Comparison of ENCODE assay signal across 8 cellular contexts in the genomic region with DNA sequence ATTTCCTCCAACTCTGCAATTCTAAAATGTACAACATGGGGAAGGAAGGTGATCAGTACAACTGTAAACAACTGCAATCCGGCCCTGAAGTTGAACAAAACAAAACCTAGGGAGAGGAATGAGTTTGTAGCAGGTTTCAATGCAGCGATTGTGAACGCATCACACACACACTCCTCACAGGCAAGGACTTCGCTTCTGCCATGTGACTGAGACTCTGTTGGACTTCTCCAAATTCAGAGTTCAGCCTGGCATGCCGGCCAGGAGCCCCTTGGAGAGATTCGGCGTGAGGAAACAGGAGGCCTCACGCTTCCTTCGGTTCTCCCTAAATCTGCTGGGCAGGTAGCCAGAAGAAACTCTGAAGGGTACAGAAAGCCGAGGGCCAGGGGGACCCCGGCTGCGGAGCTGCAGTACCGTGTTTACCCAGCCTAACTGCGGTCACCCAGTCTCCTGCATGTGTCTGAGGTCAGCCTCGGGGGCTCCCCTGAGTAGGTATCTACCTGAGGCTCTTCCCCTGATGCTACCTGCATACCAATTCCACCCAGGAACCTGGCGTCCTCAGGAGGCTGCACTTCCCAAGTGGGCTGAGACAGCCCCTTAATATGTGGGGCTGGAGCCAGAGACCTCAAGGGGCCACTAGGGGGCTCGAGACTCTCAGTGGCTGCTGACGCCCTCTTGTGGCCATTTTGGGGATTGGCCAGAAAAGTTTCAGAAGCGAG. TPM values are rescaled to one million over a fixed set of nuclear protein-coding genes. Genes with fewer than 3 reads are reported as not detected.
A peak's percentile ranks its signal among the peaks of the same experiment; 100 is the strongest.
DNase-seq lines count a peak whose midpoint lies in the region; ATAC-seq and TF ChIP-seq lines count a peak whose summit lies in the region.

No MANE protein-coding gene starts in this region.

- intact Hi-C loops in lower leg skin (cut with DNase I; ENCODE audit: low total_unique reads): no loop called here

- H3K27ac ChIP-seq in coronary artery: peak overlapping the region; percentile 17 to 86

- peak; percentile 97 for TF ChIP-seq CTCF in coronary artery (IDR thresholded peaks at IDR 0.05)
- peak in 1 of 3 donors; percentile 99 for TF ChIP-seq CTCF in lower leg skin (IDR thresholded peaks at IDR 0.05)

- no peak for TF ChIP-seq POLR2A in lower leg skin (IDR thresholded peaks at IDR 0.05)

- WGBS in lower leg skin, 2 donors: 41 to 42% methylated on average over 18 to 19 of the region's 19 CpGs

- H3K4me3 ChIP-seq in coronary artery: peak overlapping the region; percentile 18
- H3K4me3 ChIP-seq in lower leg skin (ENCODE audit: low read depth, poor library complexity, severe bottlenecking): no peak overlapping the region

- ATAC-seq in HG03342 (IDR thresholded peaks at IDR 0.05; ENCODE audit: unreplicated experiment): peak; percentile 57
- ATAC-seq in GM21737 (IDR thresholded peaks at IDR 0.05; ENCODE audit: unreplicated experiment): no peak

- DNase-seq in GF-D8 (lab: John Stamatoyannopoulos, UW) (peak; percentile 44), NCI-H526 (lab: John Stamatoyannopoulos, UW) (peak; percentile 89 to 99), coronary artery (ENCODE audit: low spot score) (peak; percentile 88), lower leg skin (ENCODE audit: low spot score in 2 of 2) (peak; percentile 90 to 97)
- peak; percentile 91 for DNase-seq in activated CD4-positive, alpha-beta T cell treated with anti-CD3 and anti-CD28 coated beads for 48 hours
- DNase-seq in stimulated activated CD4-positive, alpha-beta T cell treated with anti-CD3 and anti-CD28 coated beads, Interleukin-4, amount 100 ng/mL, for 4 hours: peak; percentile 81

RNA-seq across cellular contexts. Expression of a gene that starts 2.9 kb away (rescaled TPM):
- total RNA-seq in lower leg skin: 100 to 1,000 TPM in 1 of 4 donors, 10 to 100 TPM in 3; 55.1 to 103 (median 82.4) TPM

RNA-seq across cellular contexts. Expression of a gene that starts 4.5 kb away (rescaled TPM):
- total RNA-seq in lower leg skin: 10 to 100 TPM; 28.8 to 50.1 (median 41.3) TPM

RNA-seq across cellular contexts. Expression of a gene that starts 27.5 kb away (rescaled TPM):
- 10 to 100 TPM; 28.5 to 36.6 (median 30.8) TPM for total RNA-seq in lower leg skin

RNA-seq across cellular contexts. Expression of a gene that starts 29.1 kb away (rescaled TPM):
- total RNA-seq in lower leg skin: 10 to 100 TPM; 12.9 to 30.7 (median 22.9) TPM

RNA-seq across cellular contexts. Expression of a gene that starts 53.0 kb away (rescaled TPM):
- total RNA-seq in lower leg skin: 10 to 100 TPM; 23.5 to 38.1 (median 32.8) TPM

Comparison
In these comparisons a context has a peak if more than half of its experiments do, and no peak if none do; other contexts are left out.
1. DNase-seq: peak in every context shown above with its lines; median percentile 94 in NCI-H526; 94 in lower leg skin; 91 in activated CD4-positive, alpha-beta T cell treated with anti-CD3 and anti-CD28 coated beads for 48 hours; 88 in coronary artery; 81 in stimulated activated CD4-positive, alpha-beta T cell treated with anti-CD3 and anti-CD28 coated beads, Interleukin-4, amount 100 ng/mL, for 4 hours; 44 in GF-D8.